Comparison of ENCODE assay signal across 13 cellular contexts in genomic region chr9:115289757-115290208, GRCh38.
DNase-seq lines count a peak whose midpoint lies in the region; ATAC-seq and TF ChIP-seq lines count a peak whose summit lies in the region.
"Had no signal": no experiment of that assay in that cellular context is flagged by ENCODE, and none has a peak within 500 bp of the region (broad histone marks: within the 10 kb centered on the region; RNA-seq: fewer than 3 reads in every experiment).

No MANE protein-coding gene starts in this region.

- no peak for TF ChIP-seq CTCF in fibroblast of villous mesenchyme (IDR thresholded peaks at IDR 0.05; ENCODE audit: insufficient read depth, low read depth, low read length)
- TF ChIP-seq CTCF in transverse colon (IDR thresholded peaks at IDR 0.05): no peak

- H3K9me3 ChIP-seq in SJCRH30 (replicated peaks) (no peaks in the 10 kb centered on the region), transverse colon (no peaks in the 10 kb centered on the region)
- H3K9me3 ChIP-seq: Caco-2 had no signal

- TF ChIP-seq POLR2A in transverse colon (IDR thresholded peaks at IDR 0.05): no peak

- H3K27ac ChIP-seq in SJCRH30: no peak overlapping the region
- H3K27ac ChIP-seq in transverse colon: no peak overlapping the region
- H3K27ac ChIP-seq: epithelial cell of prostate had no signal

- H3K4me3 ChIP-seq in SJCRH30: no peak overlapping the region
- no peak overlapping the region for H3K4me3 ChIP-seq in fibroblast of villous mesenchyme (ENCODE audit: low read depth, low read length)
- H3K4me3 ChIP-seq in skeletal muscle cell (ENCODE audit: low read depth, low read length): no peak overlapping the region
- H3K4me3 ChIP-seq in transverse colon: no peak overlapping the region

- TF ChIP-seq EP300 in transverse colon (IDR thresholded peaks at IDR 0.05; ENCODE audit: low read depth): no peak

- H3K36me3 ChIP-seq in SJCRH30: no peaks in the 10 kb centered on the region
- no peaks in the 10 kb centered on the region for H3K36me3 ChIP-seq in transverse colon

- 92 to 100% methylated on average over 1 of the region's 1 CpG for WGBS in transverse colon (ENCODE audit: low coverage in 1 of 2), 2 donors

- H3K4me1 ChIP-seq in SJCRH30: peaks cover 18% of the 10 kb centered on the region
- peaks cover 0 to 27% (median 14%) of the 10 kb centered on the region in 4 donors for H3K4me1 ChIP-seq in transverse colon

- in situ Hi-C loops in transverse colon (cut with MboI; ENCODE audit: low pct_ligation_motif_present in 1 of 4, low pct_unique_long_range_greater_than_20kb in 1 of 4, low sequenced_read_pairs in 3 of 4): no loop called here

- no peak for ATAC-seq in GM18502 (IDR thresholded peaks at IDR 0.05; ENCODE audit: poor library complexity, unreplicated experiment)

- intact Hi-C loops in transverse colon (cut with DNase I; ENCODE audit: low total_unique reads): no loop called here

- peak; percentile 23 for DNase-seq in DMS53 (lab: John Stamatoyannopoulos, UW)
- no peak for DNase-seq in DMS53 treated with DMSO at 0.1 percent for 48 hours (lab: John Stamatoyannopoulos, UW; ENCODE audit: unreplicated experiment)
- peak; percentile 66 to 92 for DNase-seq in SJCRH30
- peak; percentile 73 for DNase-seq in fibroblast of villous mesenchyme (ENCODE audit: low read depth)
- peak; percentile 75 for DNase-seq in skeletal muscle cell (ENCODE audit: low read depth)
- DNase-seq in DMS153 treated with DMSO at 0.1 percent for 48 hours (lab: John Stamatoyannopoulos, UW; ENCODE audit: unreplicated experiment): no peak
- no peak for DNase-seq in transverse colon
- DNase-seq: activated CD4-positive, alpha-beta T cell treated with anti-CD3 and anti-CD28 coated beads for 1 hour; activated naive CD4-positive, alpha-beta T cell treated with anti-CD3 and anti-CD28 coated beads, Interleukin-2, amount 10 ng/mL, durations not matched to agents 7 days and 5 days; Caco-2; midbrain had no signal

- H3K27me3 ChIP-seq in SJCRH30: no peaks in the 10 kb centered on the region
- H3K27me3 ChIP-seq in transverse colon: no peaks in the 10 kb centered on the region

Comparison
In these comparisons a context has a peak if more than half of its experiments do, and no peak if none do; other contexts are left out.
1. DNase-seq: peak in DMS53 (single experiment), SJCRH30 (2 of 2), fibroblast of villous mesenchyme (single experiment) and skeletal muscle cell (single experiment); none in DMS53 treated with DMSO at 0.1 percent for 48 hours (single experiment), DMS153 treated with DMSO at 0.1 percent for 48 hours (single experiment) and transverse colon (single experiment).